8 cellular contexts compared by ENCODE assay signal in the genomic region with DNA sequence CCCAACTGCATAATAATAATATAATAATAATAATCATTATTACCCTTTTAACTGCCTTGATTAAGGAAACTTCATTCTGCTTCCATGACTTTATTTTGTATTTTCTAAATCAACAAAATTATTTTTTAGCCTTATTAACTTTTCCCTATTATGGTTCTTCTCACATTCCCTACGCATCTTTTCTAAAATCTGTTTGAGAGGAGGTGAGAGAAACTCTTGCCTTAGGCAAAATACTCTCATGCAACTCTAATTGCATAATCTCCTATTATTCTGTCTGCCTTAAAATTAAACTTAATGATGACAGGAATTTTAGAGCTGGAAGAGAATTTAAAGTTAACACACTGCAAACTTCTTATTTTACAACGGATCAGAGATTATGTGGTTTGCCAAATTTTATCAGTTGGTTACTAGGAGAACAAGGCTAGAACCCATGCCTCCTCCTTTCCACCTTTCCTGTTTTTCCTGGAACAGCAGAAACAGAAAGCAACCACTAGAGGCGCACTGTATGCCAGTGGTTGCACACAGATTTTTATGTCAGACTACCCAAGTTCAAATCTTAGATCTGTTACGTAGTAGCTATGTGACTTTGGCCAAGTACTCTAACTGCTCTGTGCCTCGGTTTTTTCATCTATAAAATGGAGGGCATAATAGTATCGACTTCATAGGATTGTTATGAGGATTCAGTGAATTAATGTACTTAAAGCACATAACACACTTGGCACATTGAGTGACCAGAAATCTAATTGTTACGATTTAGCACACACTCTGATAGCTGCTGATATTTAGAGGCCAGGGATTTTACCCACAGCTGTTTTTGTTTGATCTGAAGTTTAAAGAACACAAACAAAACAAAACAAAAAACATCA. TPM values are rescaled to one million over a fixed set of nuclear protein-coding genes. Genes with fewer than 3 reads are reported as not detected.
A peak's percentile ranks its signal among the peaks of the same experiment; 100 is the strongest.
DNase-seq lines count a peak whose midpoint lies in the region; ATAC-seq, FAIRE-seq and TF ChIP-seq lines count a peak whose summit lies in the region.

No MANE protein-coding gene starts in this region.

- H3K9me3 ChIP-seq in heart left ventricle (no peaks in the 10 kb centered on the region), GM12878 (replicated peaks; ENCODE audit: control insufficient read depth, insufficient read depth, low read length) (no peaks in the 10 kb centered on the region)

- H3K36me3 ChIP-seq in heart left ventricle (no peaks in the 10 kb centered on the region), GM12878 (ENCODE audit: control insufficient read depth in 2 of 2, insufficient read depth in 2 of 2, low read length in 1 of 2) (no peaks in the 10 kb centered on the region), mesendoderm (ENCODE audit: control insufficient read depth, insufficient read depth, low read length) (no peaks in the 10 kb centered on the region)

- no peak for TF ChIP-seq POLR2A in heart left ventricle (IDR thresholded peaks at IDR 0.05)
- TF ChIP-seq POLR2A in GM12878 (IDR thresholded peaks at IDR 0.05; ENCODE audit: low read depth, low read length): no peak

- 24 to 28% (median 26%) methylated on average over 7 of the region's 7 CpGs for WGBS in heart left ventricle, 4 donors
- WGBS in GM12878 (ENCODE audit: insufficient coverage, insufficient replicate concordance, low lambda C conversion rate, missing lambda C conversion rate): 33% methylated on average over 7 of the region's 7 CpGs
- no CpG with 5 or more reads among the region's 7 CpGs for WGBS in mesendoderm (ENCODE audit: extremely low coverage, insufficient coverage, low lambda C conversion rate)

- H3K4me1 ChIP-seq in heart left ventricle (peaks cover 0 to 4% (median 0%) of the 10 kb centered on the region in 12 donors), GM12878 (ENCODE audit: control insufficient read depth, insufficient read depth, low read length) (no peaks in the 10 kb centered on the region), mesendoderm (ENCODE audit: control insufficient read depth, low read depth, low read length) (no peaks in the 10 kb centered on the region)

- H3K79me1 ChIP-seq in mesendoderm (ENCODE audit: low read length): no peaks in the 10 kb centered on the region

- POLR2A ChIA-PET in GM12878 (lab: Charles Lee): no interaction called here

- H3K18ac ChIP-seq in mesendoderm (ENCODE audit: low read length): no peak overlapping the region

- H3K27ac ChIP-seq in heart left ventricle (no peak overlapping the region), GM12878 (ENCODE audit: control insufficient read depth, insufficient read depth) (no peak overlapping the region), mesendoderm (ENCODE audit: low read depth, low read length) (no peak overlapping the region)

- no peak overlapping the region for H2BK120ac ChIP-seq in mesendoderm (ENCODE audit: low read depth, low read length)

- intact Hi-C loops in heart left ventricle (cut with DNase I) (loop anchor here in 1 of 10 donors (10.0 kb wide), 2 partner anchors 503 to 947 kb away; a partner anchor contains a TSS), left ventricle myocardium superior (cut with micrococcal nuclease) (no loop called here), GM12878 (cut with micrococcal nuclease; ENCODE audit: unreplicated experiment) (no loop called here)

- H3K9ac ChIP-seq in GM12878 (ENCODE audit: control insufficient read depth, insufficient read depth, low read length) (no peak overlapping the region), mesendoderm (ENCODE audit: low read length) (no peak overlapping the region)

- no peak overlapping the region for H3K23ac ChIP-seq in mesendoderm (ENCODE audit: low read length)

- no peak overlapping the region for H2BK5ac ChIP-seq in mesendoderm (ENCODE audit: low read length)

- RAD21 ChIA-PET in GM12878 (lab: Charles Lee; ENCODE audit: unreplicated experiment): interaction anchor here (1.1 kb wide), 1 partner anchor 13 kb away, joined by 3 read pairs; no protein-coding TSS in a partner anchor

- no peak overlapping the region for H3K4me2 ChIP-seq in GM12878 (ENCODE audit: control insufficient read depth, insufficient read depth)
- H3K4me2 ChIP-seq in mesendoderm (ENCODE audit: low read length): no peak overlapping the region

- H3K79me2 ChIP-seq in GM12878 (ENCODE audit: control insufficient read depth, insufficient read depth, low read length) (peaks cover under 1% of the 10 kb centered on the region), mesendoderm (ENCODE audit: control insufficient read depth, insufficient read depth, low read length) (no peaks in the 10 kb centered on the region)

- H4K5ac ChIP-seq in mesendoderm (ENCODE audit: low read length): no peak overlapping the region

- DNase-seq in heart left ventricle (no peak), left ventricle myocardium superior (no peak), NAMALWA (ENCODE audit: low spot score) (peak; percentile 42), GM12878 (ENCODE audit: low read depth, low spot score) (no peak), mesendoderm (peak; percentile 51), cerebellar nuclear complex (lab: John Stamatoyannopoulos, UW) (no peak)

- 0 out of 2 replicates have a peak, but pooled peaks have one; percentile 21 for TF ChIP-seq RAD21 in GM12878 (IDR thresholded peaks at IDR 0.05; ENCODE audit: insufficient read depth, low read depth, low read length)

- TF ChIP-seq EP300 in GM12878 (IDR thresholded peaks at IDR 0.05; ENCODE audit: borderline replicate concordance in 1 of 2, control insufficient read depth in 1 of 2, low read depth in 2 of 2, low read length in 2 of 2): no peak

- H2BK15ac ChIP-seq in mesendoderm (replicated peaks; ENCODE audit: low read depth): no peak overlapping the region

- no peak overlapping the region for H2AK5ac ChIP-seq in mesendoderm (ENCODE audit: low read length)

- no peak overlapping the region for H3K4ac ChIP-seq in mesendoderm (ENCODE audit: low read depth, low read length)

- BruUV-seq in GM12878 (replicated peaks; lab: Mats Ljungman, UMichigan): no TSS peak

- no peaks in the 10 kb centered on the region for H3K27me3 ChIP-seq in heart left ventricle
- H3K27me3 ChIP-seq in GM12878 (replicated peaks in 1 of 2; ENCODE audit: control insufficient read depth in 2 of 2, insufficient read depth in 2 of 2, low read length in 1 of 2): no peaks in the 10 kb centered on the region
- H3K27me3 ChIP-seq in mesendoderm (ENCODE audit: insufficient read depth, low read length, poor library complexity): no peaks in the 10 kb centered on the region

- SMC1A ChIA-PET in GM12878 (lab: Charles Lee; ENCODE audit: uncharacterized antibody, unreplicated experiment): interaction anchor here (1.0 to 1.7 kb wide), 3 partner anchors 12 to 39 kb away, joined by 4 read pairs; no protein-coding TSS in a partner anchor

- in situ Hi-C loops in GM12878 (cut with MboI): no loop called here

- CTCF ChIA-PET in GM12878 (lab: Yijun Ruan, JAX): interaction anchor here (0.6 to 2.9 kb wide), 17 partner anchors 7 to 677 kb away, joined by 3 to 22 read pairs (median 3); a partner anchor contains a TSS

- H2AFZ ChIP-seq in GM12878 (ENCODE audit: control insufficient read depth, low read depth, low read length): no peak overlapping the region

- no peak overlapping the region for H3K56ac ChIP-seq in mesendoderm (ENCODE audit: low read length)

- no peaks in the 10 kb centered on the region for H4K20me1 ChIP-seq in GM12878 (ENCODE audit: control insufficient read depth, insufficient read depth)

- TF ChIP-seq CTCF in heart left ventricle (IDR thresholded peaks at IDR 0.05) (peak; percentile 43 to 81 (median 66)), GM12878 (IDR thresholded peaks at IDR 0.05 in 2 of 3, conservative IDR thresholded peaks at IDR 0.05 in 1 of 3; ENCODE audit: control insufficient read depth in 2 of 3, extremely low read depth in 1 of 3, insufficient read depth in 1 of 3, low read depth in 3 of 3, low read length in 3 of 3) (peak; percentile 69 to 88 (median 85))

- H4K8ac ChIP-seq in mesendoderm (ENCODE audit: low read depth, low read length): no peak overlapping the region

- H3K4me3 ChIP-seq in heart left ventricle (no peak overlapping the region), GM12878 (no peak overlapping the region), mesendoderm (ENCODE audit: low read length) (no peak overlapping the region)

- no peak for FAIRE-seq in GM12878 (lab: Jason Lieb, UNC)

- ATAC-seq in heart left ventricle: no peak
- no peak for ATAC-seq in left ventricle myocardium superior
- no peak for ATAC-seq in GM12878
- no peak for ATAC-seq in GM19452 (IDR thresholded peaks at IDR 0.05; ENCODE audit: unreplicated experiment)
- ATAC-seq in GM21367 (IDR thresholded peaks at IDR 0.05; ENCODE audit: unreplicated experiment): no peak

RNA-seq across cellular contexts. Expression of a gene that starts 4.4 kb away (rescaled TPM):
- total RNA-seq in heart left ventricle (10 to 100 TPM in 5 of 9 donors, 1 to 10 TPM in 4; 5.3 to 14.8 (median 11.2) TPM), left ventricle myocardium superior (13.0 TPM), GM12878 (2014; rRNA removed) (5.3 and 6.9 TPM in 2 replicates), GM12878 (2014; rRNA removed; fragmentation: Illumina TruSeq; extraction: Trizol) (8.6 and 11.7 TPM in 2 replicates), GM12878 (2021) (6.0 and 6.3 TPM in 2 replicates)
- polyA plus RNA-seq in heart left ventricle (10 to 100 TPM in 1 of 2 donors, 1 to 10 TPM in 1; 3.4 to 11.1 TPM), GM12878 (2011; rRNA removed) (7.8 and 12.8 TPM in 2 replicates), GM12878 (2014; fragmentation: Illumina TruSeq; extraction: Trizol) (11.6 and 11.8 TPM in 2 replicates), GM12878 (2014; fragmentation: Nextera tagmentation; extraction: Ambion mirVana) (1 to 10 TPM; 7.6 to 8.0 TPM), GM12878 (2014; rRNA removed) (6.6 and 9.3 TPM in 2 replicates), GM12878 (2016; fragmentation: Nextera tagmentation; extraction: Ambion mirVana) (10 to 100 TPM; 22.2 to 26.7 TPM)
- 6.2 and 8.1 TPM in 2 replicates for total RNA-seq in GM12878 (2013; cell fraction: nucleolus; rRNA removed)
- polyA plus RNA-seq in GM12878 (2011; ENCODE audit: low read depth): 2.3 TPM
- 2.2 and 2.5 TPM in 2 replicates for polyA plus RNA-seq in GM12878 (2011; cell fraction: cytosol; rRNA removed)
- polyA plus RNA-seq in GM12878 (2011; cell fraction: nucleus; rRNA removed): 5.0 and 7.4 TPM in 2 replicates
- polyA plus RNA-seq in GM12878 (2012): 4.8 and 6.6 TPM in 2 replicates
- polyA minus RNA-seq in GM12878 (2011; rRNA and poly(A)+ RNA removed): 1.4 and 1.8 TPM in 2 replicates
- polyA minus RNA-seq in GM12878 (2011; cell fraction: cytosol; rRNA and poly(A)+ RNA removed): 2.1 and 4.0 TPM in 2 replicates
- polyA minus RNA-seq in GM12878 (2011; cell fraction: nucleus; rRNA and poly(A)+ RNA removed): 2.5 and 7.6 TPM in 2 replicates
- polyA plus RNA-seq in mesendoderm (2013, experiment 1 of 2): 7.1 TPM
- polyA plus RNA-seq in mesendoderm (2013, experiment 2 of 2): 7.2 TPM

RNA-seq across cellular contexts. Expression of a gene that starts 12.7 kb away (rescaled TPM):
- 10 to 100 TPM; 26.0 to 43.0 (median 33.3) TPM for total RNA-seq in heart left ventricle
- 10 to 100 TPM in 1 of 2 donors, 1 to 10 TPM in 1; 9.9 to 11.7 TPM for polyA plus RNA-seq in heart left ventricle
- total RNA-seq in left ventricle myocardium superior: 31.8 TPM
- total RNA-seq in GM12878 (2013; cell fraction: nucleolus; rRNA removed): 118 and 125 TPM in 2 replicates
- total RNA-seq in GM12878 (2014; rRNA removed): 15.5 and 22.3 TPM in 2 replicates
- 26.7 and 30.4 TPM in 2 replicates for total RNA-seq in GM12878 (2014; rRNA removed; fragmentation: Illumina TruSeq; extraction: Trizol)
- 22.8 and 26.7 TPM in 2 replicates for total RNA-seq in GM12878 (2021)
- 3.7 TPM for polyA plus RNA-seq in GM12878 (2011; ENCODE audit: low read depth)
- polyA plus RNA-seq in GM12878 (2011; rRNA removed): 12.9 and 17.2 TPM in 2 replicates
- 5.7 and 6.7 TPM in 2 replicates for polyA plus RNA-seq in GM12878 (2011; cell fraction: cytosol; rRNA removed)
- polyA plus RNA-seq in GM12878 (2011; cell fraction: nucleus; rRNA removed): 13.4 and 17.6 TPM in 2 replicates
- 6.0 and 6.7 TPM in 2 replicates for polyA plus RNA-seq in GM12878 (2012)
- 14.4 and 19.3 TPM in 2 replicates for polyA plus RNA-seq in GM12878 (2014; fragmentation: Illumina TruSeq; extraction: Trizol)
- polyA plus RNA-seq in GM12878 (2014; fragmentation: Nextera tagmentation; extraction: Ambion mirVana): 1 to 10 TPM; 5.6 to 5.7 TPM
- polyA plus RNA-seq in GM12878 (2014; rRNA removed): 7.7 and 8.3 TPM in 2 replicates
- polyA plus RNA-seq in GM12878 (2016; fragmentation: Nextera tagmentation; extraction: Ambion mirVana): 10 to 100 TPM; 15.0 to 18.4 TPM
- 35.8 and 37.0 TPM in 2 replicates for polyA minus RNA-seq in GM12878 (2011; rRNA and poly(A)+ RNA removed)
- 9.5 and 11.7 TPM in 2 replicates for polyA minus RNA-seq in GM12878 (2011; cell fraction: cytosol; rRNA and poly(A)+ RNA removed)
- 39.4 and 75.8 TPM in 2 replicates for polyA minus RNA-seq in GM12878 (2011; cell fraction: nucleus; rRNA and poly(A)+ RNA removed)
- 11.2 TPM for polyA plus RNA-seq in mesendoderm (2013, experiment 1 of 2)
- 10.7 TPM for polyA plus RNA-seq in mesendoderm (2013, experiment 2 of 2)

Comparison
In these comparisons a context has a peak if more than half of its experiments do, and no peak if none do; other contexts are left out.
1. DNase-seq: peak in NAMALWA (single experiment) and mesendoderm (single experiment); none in heart left ventricle (0 of 5), left ventricle myocardium superior (single experiment), GM12878 (single experiment) and cerebellar nuclear complex (0 of 2).